Comparison of ENCODE assay signal across 8 cellular contexts in the genomic region with DNA sequence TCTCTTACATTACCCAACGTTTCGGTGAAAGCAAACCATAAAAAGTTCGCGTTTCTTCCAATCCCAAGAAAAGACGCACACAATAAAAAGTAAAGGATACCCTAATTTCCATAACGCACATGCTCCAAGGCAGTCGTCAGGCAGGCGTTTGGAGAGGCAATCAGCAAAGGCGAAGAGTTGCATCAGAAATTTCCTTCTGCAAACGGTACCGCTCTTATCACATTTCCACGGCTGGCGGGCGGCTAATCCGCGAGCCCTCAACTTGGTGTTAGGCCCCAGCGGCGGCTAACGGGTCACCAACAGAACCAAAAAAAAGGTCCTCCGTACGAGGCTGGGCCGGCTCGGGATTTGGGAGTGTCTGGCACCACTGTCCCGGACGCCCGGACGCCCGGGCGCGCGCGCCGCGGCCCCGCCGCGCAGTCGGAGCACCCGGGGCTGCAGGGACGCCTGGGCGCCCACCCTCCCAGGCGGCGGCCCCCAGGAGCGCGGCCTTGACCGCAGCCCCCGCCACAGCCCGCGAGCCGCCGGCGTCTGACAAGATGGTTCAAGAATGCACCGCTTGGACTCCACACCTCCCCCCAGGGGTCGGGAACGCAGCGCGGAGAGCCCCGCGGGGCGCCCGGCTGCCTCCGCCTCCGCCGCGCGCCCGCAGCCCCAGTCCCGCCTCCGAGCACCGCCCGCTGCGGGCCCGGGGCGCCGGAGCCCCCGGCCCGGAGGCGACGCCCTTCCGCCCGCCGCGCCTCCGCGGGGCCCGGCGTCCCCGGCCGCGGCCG. TPM values are rescaled to one million over a fixed set of nuclear protein-coding genes. Genes with fewer than 3 reads are reported as not detected.
DNase-seq lines count a peak whose midpoint lies in the region; ATAC-seq, FAIRE-seq and TF ChIP-seq lines count a peak whose summit lies in the region.

No MANE protein-coding gene starts in this region.

- FAIRE-seq in GM19239 (lab: Jason Lieb, UNC): no peak

- TF ChIP-seq RAD21 in IMR-90 (IDR thresholded peaks at IDR 0.05; ENCODE audit: low read length): no peak

- H3K4me3 ChIP-seq in IMR-90 (ENCODE audit: insufficient read depth, low read depth, low read length) (peak overlapping the region; percentile 57), gastroesophageal sphincter (peak overlapping the region; percentile 30 to 63), neuronal stem cell (ENCODE audit: low read length in 2 of 2) (peak overlapping the region; percentile 85 to 87)

- DNase-seq in CD1c-positive myeloid dendritic cell (ENCODE audit: extremely low spot score): peak; percentile 25
- peak; percentile 58 for DNase-seq in IMR-90
- no peak for DNase-seq in activated CD8-positive, alpha-beta memory T cell treated with anti-CD3 and anti-CD28 coated beads, Interleukin-2, amount 10 ng/mL, durations not matched to agents 7 days and 5 days
- no peak for DNase-seq in neuronal stem cell (ENCODE audit: low spot score)
- DNase-seq in DMS114 treated with DMSO at 0.1 percent for 48 hours (lab: John Stamatoyannopoulos, UW; ENCODE audit: unreplicated experiment): no peak
- no peak for DNase-seq in GM19239 (ENCODE audit: insufficient read length, low spot score)

- peak overlapping the region; percentile 67 for H3K4ac ChIP-seq in IMR-90 (ENCODE audit: low read depth, low read length)
- H3K4ac ChIP-seq in neuronal stem cell (ENCODE audit: low read length): no peak overlapping the region

- H3K14ac ChIP-seq in IMR-90 (replicated peaks; ENCODE audit: low read depth, low read length): peak overlapping the region; percentile 76
- no peak overlapping the region for H3K14ac ChIP-seq in neuronal stem cell (ENCODE audit: low read length)

- H4K91ac ChIP-seq in IMR-90 (ENCODE audit: insufficient read depth, low read depth, low read length) (peak overlapping the region; percentile 68), neuronal stem cell (ENCODE audit: low read depth, low read length, poor library complexity) (no peak overlapping the region)

- peaks cover 2% of the 10 kb centered on the region for H3K9me3 Mint-ChIP-seq in activated CD8-positive, alpha-beta memory T cell treated with anti-CD3 and anti-CD28 coated beads, Interleukin-2, amount 10 ng/mL, durations not matched to agents 7 days and 5 days (ENCODE audit: low read depth)

- no peak overlapping the region; the same call in 1 of the 2 replicates for H4K5ac ChIP-seq in IMR-90 (ENCODE audit: low read depth, low read length)

- intact Hi-C loops in IMR-90 (cut with micrococcal nuclease): loop anchor here (2.0 to 5.0 kb wide), 2 partner anchors 274 to 350 kb away; no protein-coding TSS in a partner anchor

- no peaks in the 10 kb centered on the region for H3K36me3 Mint-ChIP-seq in activated CD8-positive, alpha-beta memory T cell treated with anti-CD3 and anti-CD28 coated beads, Interleukin-2, amount 10 ng/mL, durations not matched to agents 7 days and 5 days

- H3K4me2 ChIP-seq in IMR-90 (ENCODE audit: low read depth, low read length) (peak overlapping the region; percentile 77), neuronal stem cell (ENCODE audit: insufficient read depth, low read length, poor library complexity, severe bottlenecking) (peak overlapping the region; percentile 71)

- TF ChIP-seq CTCF in IMR-90 (conservative IDR thresholded peaks at IDR 0.05; ENCODE audit: low read depth, low read length) (no peak), gastroesophageal sphincter (IDR thresholded peaks at IDR 0.05) (no peak)

- H2BK12ac ChIP-seq in neuronal stem cell (ENCODE audit: low read length): no peak overlapping the region

- peaks cover 25 to 45% of the 10 kb centered on the region in 2 experiments for H3K79me1 ChIP-seq in IMR-90 (ENCODE audit: low read depth in 1 of 2, low read length in 2 of 2)
- peaks cover 9% of the 10 kb centered on the region for H3K79me1 ChIP-seq in neuronal stem cell (ENCODE audit: low read depth, low read length)

- H3K9ac ChIP-seq in IMR-90 (ENCODE audit: low read depth, low read length) (peak overlapping the region; percentile 92), neuronal stem cell (ENCODE audit: low read depth, low read length, poor library complexity) (peak overlapping the region; percentile 57)

- H2BK120ac ChIP-seq in IMR-90 (ENCODE audit: low read depth, low read length) (peak overlapping the region; percentile 56), neuronal stem cell (ENCODE audit: low read depth, low read length) (no peak overlapping the region)

- H3K27ac ChIP-seq in IMR-90 (ENCODE audit: insufficient read depth, low read length) (peak overlapping the region; percentile 60), gastroesophageal sphincter (peak overlapping the region in 3 of 4 donors; percentile 82 to 93 (median 86)), neuronal stem cell (replicated peaks; ENCODE audit: low read length) (no peak overlapping the region)

- BruUV-seq in IMR-90 (replicated peaks; lab: Mats Ljungman, UMichigan): no TSS peak

- H2AK9ac ChIP-seq in IMR-90 (replicated peaks; ENCODE audit: low read depth, low read length, poor library complexity): peak overlapping the region; percentile 55

- H3K36me3 ChIP-seq in IMR-90 (ENCODE audit: control insufficient read depth, insufficient read depth, low read length): no peaks in the 10 kb centered on the region
- H3K36me3 ChIP-seq in gastroesophageal sphincter: no peaks in the 10 kb centered on the region
- peaks cover 0 to 5% of the 10 kb centered on the region in 2 donors for H3K36me3 ChIP-seq in neuronal stem cell (replicated peaks in 1 of 2; ENCODE audit: control insufficient read depth in 2 of 2, insufficient read depth in 2 of 2, low read length in 2 of 2)

- H3K4me1 ChIP-seq in IMR-90 (ENCODE audit: control insufficient read depth, insufficient read depth, low read length) (peaks cover 10% of the 10 kb centered on the region), gastroesophageal sphincter (peaks cover 0 to 43% (median 17%) of the 10 kb centered on the region in 3 donors), neuronal stem cell (ENCODE audit: control insufficient read depth in 2 of 2, insufficient read depth in 1 of 2, low read depth in 1 of 2, low read length in 2 of 2) (peaks cover 5 to 7% of the 10 kb centered on the region in 2 donors)

- CTCF ChIA-PET in IMR-90 (lab: Yijun Ruan, JAX): no interaction called here
- CTCF ChIA-PET in activated CD8-positive, alpha-beta memory T cell treated with anti-CD3 and anti-CD28 coated beads, Interleukin-2, amount 10 ng/mL, durations not matched to agents 7 days and 5 days (lab: Charles Lee): no interaction called here

- H3K23ac ChIP-seq in IMR-90 (ENCODE audit: low read depth, low read length): peak overlapping the region; percentile 72
- no peak overlapping the region for H3K23ac ChIP-seq in neuronal stem cell (ENCODE audit: low read depth, low read length, poor library complexity)

- peaks cover 42% of the 10 kb centered on the region for H4K20me1 ChIP-seq in IMR-90 (ENCODE audit: insufficient read depth, low read length)

- peaks cover 6% of the 10 kb centered on the region; the same call in 1 of the 2 replicates for H3K9me1 ChIP-seq in IMR-90 (ENCODE audit: insufficient read depth, low read length)

- H3K27ac Mint-ChIP-seq in activated CD8-positive, alpha-beta memory T cell treated with anti-CD3 and anti-CD28 coated beads, Interleukin-2, amount 10 ng/mL, durations not matched to agents 7 days and 5 days: no peak overlapping the region

- H3K27me3 ChIP-seq in IMR-90 (ENCODE audit: control insufficient read depth, insufficient read depth, low read length) (peaks cover 17% of the 10 kb centered on the region), gastroesophageal sphincter (no peaks in the 10 kb centered on the region), neuronal stem cell (ENCODE audit: control insufficient read depth in 3 of 3, insufficient read depth in 3 of 3, low read depth in 1 of 3, low read length in 3 of 3) (peaks cover 0 to 15% (median 14%) of the 10 kb centered on the region in 3 experiments)

- H3K56ac ChIP-seq in IMR-90 (ENCODE audit: extremely low read depth, insufficient read depth, low read length): peak overlapping the region; percentile 69; the same call in 1 of the 2 replicates

- H3K4me3 Mint-ChIP-seq in activated CD8-positive, alpha-beta memory T cell treated with anti-CD3 and anti-CD28 coated beads, Interleukin-2, amount 10 ng/mL, durations not matched to agents 7 days and 5 days: peak overlapping the region; percentile 55

- H2AFZ ChIP-seq in IMR-90 (replicated peaks; ENCODE audit: low read length, poor library complexity): peak overlapping the region; percentile 89
- peak overlapping the region; percentile 91 for H2AFZ ChIP-seq in neuronal stem cell (ENCODE audit: low read length)

- H3K4me1 Mint-ChIP-seq in activated CD8-positive, alpha-beta memory T cell treated with anti-CD3 and anti-CD28 coated beads, Interleukin-2, amount 10 ng/mL, durations not matched to agents 7 days and 5 days: peaks cover 4% of the 10 kb centered on the region

- ATAC-seq in IMR-90 (ENCODE audit: low read depth) (peak; percentile 69), gastroesophageal sphincter (peak; percentile 42), GM19452 (IDR thresholded peaks at IDR 0.05; ENCODE audit: unreplicated experiment) (no peak)
- ATAC-seq in activated CD8-positive, alpha-beta memory T cell treated with anti-CD3 and anti-CD28 coated beads, Interleukin-2, amount 10 ng/mL, durations not matched to agents 7 days and 5 days: peak; percentile 16

- POLR2A ChIA-PET in IMR-90 (lab: Charles Lee; ENCODE audit: unreplicated experiment): no interaction called here

- 1% methylated on average over 24 of the region's 91 CpGs; no CpG with 5 or more reads in 1 of the 2 experiments for WGBS in IMR-90 (ENCODE audit: extremely low coverage in 2 of 2, insufficient read length in 1 of 2), 2 experiments
- WGBS in gastroesophageal sphincter (ENCODE audit: low coverage in 1 of 2), 2 donors: 7 to 13% methylated on average over 9 to 10 of the region's 91 CpGs
- no CpG with 5 or more reads among the region's 91 CpGs for WGBS in neuronal stem cell (ENCODE audit: extremely low coverage in 2 of 2, insufficient read length in 2 of 2, insufficient replicate concordance in 1 of 2), 2 donors

- H2BK20ac ChIP-seq in IMR-90 (ENCODE audit: low read depth, low read length): no peak overlapping the region

- TF ChIP-seq EP300 in gastroesophageal sphincter (IDR thresholded peaks at IDR 0.05): no peak

- 0 out of 2 replicates have a peak overlapping the region, but pooled peaks have one; percentile 13 for H3K18ac ChIP-seq in IMR-90 (ENCODE audit: low read depth, low read length)
- H3K18ac ChIP-seq in neuronal stem cell (ENCODE audit: low read length): peak overlapping the region; percentile 90

- H2BK15ac ChIP-seq in IMR-90 (ENCODE audit: low read depth, low read length): no peak overlapping the region
- no peak overlapping the region for H2BK15ac ChIP-seq in neuronal stem cell (ENCODE audit: low read length)

- H3K27me3 Mint-ChIP-seq in activated CD8-positive, alpha-beta memory T cell treated with anti-CD3 and anti-CD28 coated beads, Interleukin-2, amount 10 ng/mL, durations not matched to agents 7 days and 5 days: peaks cover 69% of the 10 kb centered on the region

- H4K8ac ChIP-seq in IMR-90 (ENCODE audit: low read depth in 2 of 2, low read length in 2 of 2) (peak overlapping the region; percentile 43 to 54; a peak in 3 of 4 replicates), neuronal stem cell (ENCODE audit: low read depth, low read length) (no peak overlapping the region)

- TF ChIP-seq POLR2A in IMR-90 (IDR thresholded peaks at IDR 0.05; ENCODE audit: low read depth, low read length): no peak
- no peak for TF ChIP-seq POLR2A in gastroesophageal sphincter (IDR thresholded peaks at IDR 0.05)

- H2AK5ac ChIP-seq in IMR-90 (ENCODE audit: low read depth, low read length): no peak overlapping the region
- H2AK5ac ChIP-seq in neuronal stem cell (ENCODE audit: low read depth, low read length): peak overlapping the region; percentile 73

- dilution Hi-C loops in IMR-90 (cut with HindIII; ENCODE audit: low sequenced_read_pairs, unreplicated experiment): no loop called here

- H2BK5ac ChIP-seq in IMR-90 (ENCODE audit: low read depth, low read length, poor library complexity, severe bottlenecking) (no peak overlapping the region), neuronal stem cell (ENCODE audit: low read length) (no peak overlapping the region)

- in situ Hi-C loops in IMR-90 (cut with MboI; ENCODE audit: low sequenced_read_pairs): loop anchor here (25.0 kb wide), 1 partner anchor 270 kb away; no protein-coding TSS in a partner anchor

- H3K9me3 ChIP-seq in IMR-90 (ENCODE audit: control insufficient read depth, insufficient read depth, low read length): peaks cover 6% of the 10 kb centered on the region; the same call in 1 of the 2 replicates
- no peaks in the 10 kb centered on the region for H3K9me3 ChIP-seq in gastroesophageal sphincter
- peaks cover 12 to 18% of the 10 kb centered on the region in 2 donors for H3K9me3 ChIP-seq in neuronal stem cell (replicated peaks in 1 of 2; ENCODE audit: control insufficient read depth in 2 of 2, insufficient read depth in 1 of 2, low read depth in 1 of 2, low read length in 2 of 2)

RNA-seq across cellular contexts. Expression of gene GRB10, which starts 9.8 kb away (rescaled TPM):
- total RNA-seq in IMR-90 (2012; rRNA removed) (11.7 and 15.1 TPM in 2 replicates), gastroesophageal sphincter (10 to 100 TPM; 28.5 to 58.0 (median 53.0) TPM)
- polyA plus RNA-seq in IMR-90 (2012; rRNA removed): 5.1 and 6.3 TPM in 2 replicates
- 3.2 and 4.4 TPM in 2 replicates for polyA plus RNA-seq in IMR-90 (2012; cell fraction: cytosol; rRNA removed)
- 9.7 and 18.9 TPM in 2 replicates for polyA plus RNA-seq in IMR-90 (2012; cell fraction: nucleus; rRNA removed; ENCODE audit: low replicate concordance)
- total RNA-seq in activated CD8-positive, alpha-beta memory T cell treated with anti-CD3 and anti-CD28 coated beads, Interleukin-2, amount 10 ng/mL, durations not matched to agents 7 days and 5 days: 1 to 10 TPM; 3.9 TPM
- 55.9 TPM for polyA plus RNA-seq in neuronal stem cell (2013, experiment 1 of 2)
- 55.2 TPM for polyA plus RNA-seq in neuronal stem cell (2013, experiment 2 of 2)

Comparison
In these comparisons a context has a peak if more than half of its experiments do, and no peak if none do; other contexts are left out.
1. DNase-seq: peak in CD1c-positive myeloid dendritic cell (single experiment) and IMR-90 (single experiment); none in activated CD8-positive, alpha-beta memory T cell treated with anti-CD3 and anti-CD28 coated beads, Interleukin-2, amount 10 ng/mL, durations not matched to agents 7 days and 5 days (single experiment), neuronal stem cell (single experiment), DMS114 treated with DMSO at 0.1 percent for 48 hours (single experiment) and GM19239 (single experiment).
2. Peak in every context shown above with its lines, with median percentiles within 50 percentile points of each other: H3K4me3 ChIP-seq.